ENCODE assay signal across 1 cellular context in genomic region chr4:77818077-77818666, GRCh38.
TF ChIP-seq lines count a peak whose summit lies in the region.

No MANE protein-coding gene starts in this region.

TF ChIP-seq in Ishikawa, 13 proteins besides CTCF, POLR2A, EP300 and RAD21 (continued from another document):
- no peak for TF ChIP-seq REST (IDR thresholded peaks at IDR 0.05; ENCODE audit: low read depth)
- TF ChIP-seq USF1 (IDR thresholded peaks at IDR 0.05), result no peak
- no peak for TF ChIP-seq EGR1 (IDR thresholded peaks at IDR 0.05)
TF ChIP-seq in Ishikawa: peak in this region for 0.
